10 cellular contexts compared by ENCODE assay signal in genomic region chr3:173938159-173938558, GRCh38.
DNase-seq lines count a peak whose midpoint lies in the region; ATAC-seq lines count a peak whose summit lies in the region.
"Had no signal": no experiment of that assay in that cellular context is flagged by ENCODE, and none has a peak within 500 bp of the region (broad histone marks: within the 10 kb centered on the region; RNA-seq: fewer than 3 reads in every experiment).

No MANE protein-coding gene starts in this region.

- no peaks in the 10 kb centered on the region for H3K9me3 ChIP-seq in HUES6 (ENCODE audit: control insufficient read depth, insufficient read depth, low read depth, low read length)
- no peaks in the 10 kb centered on the region for H3K9me3 ChIP-seq in adipocyte (ENCODE audit: control insufficient read depth, low read length)

- ATAC-seq in HG03521 (IDR thresholded peaks at IDR 0.05; ENCODE audit: unreplicated experiment) (no peak), HG03460 (IDR thresholded peaks at IDR 0.05; ENCODE audit: unreplicated experiment) (no peak)

- H3K27ac ChIP-seq in HUES6 (ENCODE audit: low read depth, low read length), result peak overlapping the region; percentile 59; the same call in 1 of the 2 replicates

- H3K36me3 ChIP-seq in HUES6 (ENCODE audit: control insufficient read depth, insufficient read depth, low read length) (no peaks in the 10 kb centered on the region), adipocyte (ENCODE audit: control insufficient read depth, insufficient read depth, low read length, severe bottlenecking) (no peaks in the 10 kb centered on the region)

- DNase-seq in COR-L47 (lab: John Stamatoyannopoulos, UW) (peak; percentile 73), adipocyte (ENCODE audit: low read depth) (peak; percentile 64), iris pigment epithelial cell (ENCODE audit: low read depth) (peak; percentile 41), SKM-1 treated with dmso at 0.1 percent for 144 hours (lab: John Stamatoyannopoulos, UW; ENCODE audit: unreplicated experiment) (no peak)
- DNase-seq in activated CD4-positive, alpha-beta T cell treated with anti-CD3 and anti-CD28 coated beads for 48 hours, result no peak
- DNase-seq: activated T-cell treated with anti-CD3 and anti-CD28 coated beads for 4 hours, GF-D8 had no signal

- H3K9ac ChIP-seq in HUES6 (ENCODE audit: low read length) (peak overlapping the region; percentile 29), adipocyte (ENCODE audit: low read length) (no peak overlapping the region)

- H3K4me3 ChIP-seq in HUES6 (ENCODE audit: low read depth, low read length) (no peak overlapping the region), adipocyte (ENCODE audit: low read length) (no peak overlapping the region)

- H3K27me3 ChIP-seq in HUES6 (ENCODE audit: control insufficient read depth, insufficient read depth, low read length) (no peaks in the 10 kb centered on the region), adipocyte (replicated peaks; ENCODE audit: control insufficient read depth, insufficient read depth, low read length) (no peaks in the 10 kb centered on the region)

- peaks cover 13% of the 10 kb centered on the region for H3K4me1 ChIP-seq in HUES6 (ENCODE audit: control insufficient read depth, insufficient read depth, low read length)
- no peaks in the 10 kb centered on the region for H3K4me1 ChIP-seq in adipocyte (ENCODE audit: control insufficient read depth, insufficient read depth, low read length)

Comparison
In these comparisons a context has a peak if more than half of its experiments do, and no peak if none do; other contexts are left out.
1. DNase-seq: peak in COR-L47 (single experiment), adipocyte (single experiment) and iris pigment epithelial cell (single experiment); none in SKM-1 treated with dmso at 0.1 percent for 144 hours (single experiment) and activated CD4-positive, alpha-beta T cell treated with anti-CD3 and anti-CD28 coated beads for 48 hours (single experiment).